In the genomic region with DNA sequence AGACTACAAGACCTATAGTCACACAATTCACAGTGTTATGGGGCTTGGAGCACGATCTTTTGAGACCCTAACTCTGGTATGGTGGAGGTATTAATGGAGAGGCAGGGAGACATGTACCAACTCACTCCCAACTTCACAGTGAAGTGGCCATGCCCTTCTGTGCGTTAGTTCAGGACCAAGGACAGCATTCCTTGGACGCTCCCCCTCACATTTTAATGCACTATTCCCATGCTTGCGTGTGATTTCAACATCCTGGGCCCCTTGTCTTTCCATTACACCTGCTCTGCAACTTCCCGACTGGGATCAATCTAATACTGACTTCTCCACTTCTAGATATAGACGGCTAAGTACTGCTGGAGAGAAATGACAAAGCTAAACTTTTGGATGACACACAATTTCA, we compare ENCODE assay signal across 1 cellular context.
A peak's percentile ranks its signal among the peaks of the same experiment; 100 is the strongest.
TF ChIP-seq lines count a peak whose summit lies in the region.

No MANE protein-coding gene starts in this region.

TF ChIP-seq in HEK293, 187 proteins besides CTCF, POLR2A, EP300 and RAD21 (continued from another document and continues in another):
- 0 out of 2 replicates have a peak, but pooled peaks have one; percentile 33 for TF ChIP-seq ZNF561 (tag by site-specific recombination; IDR thresholded peaks at IDR 0.05; ENCODE audit: borderline replicate concordance)
- no peak for TF ChIP-seq ZNF16 (tag by site-specific recombination; IDR thresholded peaks at IDR 0.05; ENCODE audit: low read depth)
- TF ChIP-seq PRDM1 (tag by site-specific recombination; IDR thresholded peaks at IDR 0.05) = no peak
- no peak for TF ChIP-seq TRIM28 (IDR thresholded peaks at IDR 0.05; ENCODE audit: borderline replicate concordance, low read length)
- TF ChIP-seq ZNF830 (tag by site-specific recombination; IDR thresholded peaks at IDR 0.05; ENCODE audit: low read depth) = no peak
- peak; percentile 99 for TF ChIP-seq REST (tag by site-specific recombination; IDR thresholded peaks at IDR 0.05)
- no peak for TF ChIP-seq ZNF449 (tag by site-specific recombination; IDR thresholded peaks at IDR 0.05)
- TF ChIP-seq ZNF311 (tag by site-specific recombination; IDR thresholded peaks at IDR 0.05; ENCODE audit: borderline replicate concordance) = no peak
- TF ChIP-seq ZNF843 (tag by site-specific recombination; IDR thresholded peaks at IDR 0.05) = no peak
- no peak for TF ChIP-seq ZNF555 (tag by site-specific recombination; conservative IDR thresholded peaks at IDR 0.05)
- no peak for TF ChIP-seq ZNF423 (tag by site-specific recombination; IDR thresholded peaks at IDR 0.05)
- TF ChIP-seq MZF1 (tag by site-specific recombination; IDR thresholded peaks at IDR 0.05; ENCODE audit: borderline replicate concordance) = 0 out of 2 replicates have a peak, but pooled peaks have one; percentile 38
- no peak for TF ChIP-seq ZNF19 (tag by site-specific recombination; IDR thresholded peaks at IDR 0.05; ENCODE audit: low read depth)
- TF ChIP-seq ZNF530 (tag by site-specific recombination; IDR thresholded peaks at IDR 0.05; ENCODE audit: low read depth) = no peak
- TF ChIP-seq, protein P1, sequence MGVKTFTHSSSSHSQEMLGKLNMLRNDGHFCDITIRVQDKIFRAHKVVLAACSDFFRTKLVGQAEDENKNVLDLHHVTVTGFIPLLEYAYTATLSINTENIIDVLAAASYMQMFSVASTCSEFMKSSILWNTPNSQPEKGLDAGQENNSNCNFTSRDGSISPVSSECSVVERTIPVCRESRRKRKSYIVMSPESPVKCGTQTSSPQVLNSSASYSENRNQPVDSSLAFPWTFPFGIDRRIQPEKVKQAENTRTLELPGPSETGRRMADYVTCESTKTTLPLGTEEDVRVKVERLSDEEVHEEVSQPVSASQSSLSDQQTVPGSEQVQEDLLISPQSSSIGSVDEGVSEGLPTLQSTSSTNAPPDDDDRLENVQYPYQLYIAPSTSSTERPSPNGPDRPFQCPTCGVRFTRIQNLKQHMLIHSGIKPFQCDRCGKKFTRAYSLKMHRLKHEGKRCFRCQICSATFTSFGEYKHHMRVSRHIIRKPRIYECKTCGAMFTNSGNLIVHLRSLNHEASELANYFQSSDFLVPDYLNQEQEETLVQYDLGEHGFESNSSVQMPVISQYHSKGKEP (tag by site-specific recombination; IDR thresholded peaks at IDR 0.05) = 0 out of 2 replicates have a peak, but pooled peaks have one; percentile 11
- TF ChIP-seq PATZ1 (tag by site-specific recombination; IDR thresholded peaks at IDR 0.05) = no peak
- TF ChIP-seq ZNF175 (tag by site-specific recombination; IDR thresholded peaks at IDR 0.05) = no peak
- no peak for TF ChIP-seq ZNF747 (tag by site-specific recombination; IDR thresholded peaks at IDR 0.05)
- TF ChIP-seq, protein P2, sequence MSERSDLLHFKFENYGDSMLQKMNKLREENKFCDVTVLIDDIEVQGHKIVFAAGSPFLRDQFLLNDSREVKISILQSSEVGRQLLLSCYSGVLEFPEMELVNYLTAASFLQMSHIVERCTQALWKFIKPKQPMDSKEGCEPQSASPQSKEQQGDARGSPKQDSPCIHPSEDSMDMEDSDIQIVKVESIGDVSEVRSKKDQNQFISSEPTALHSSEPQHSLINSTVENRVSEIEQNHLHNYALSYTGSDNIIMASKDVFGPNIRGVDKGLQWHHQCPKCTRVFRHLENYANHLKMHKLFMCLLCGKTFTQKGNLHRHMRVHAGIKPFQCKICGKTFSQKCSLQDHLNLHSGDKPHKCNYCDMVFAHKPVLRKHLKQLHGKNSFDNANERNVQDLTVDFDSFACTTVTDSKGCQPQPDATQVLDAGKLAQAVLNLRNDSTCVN (tag by site-specific recombination; optimal IDR thresholded peaks at IDR 0.05) = no peak
- TF ChIP-seq, protein P3, sequence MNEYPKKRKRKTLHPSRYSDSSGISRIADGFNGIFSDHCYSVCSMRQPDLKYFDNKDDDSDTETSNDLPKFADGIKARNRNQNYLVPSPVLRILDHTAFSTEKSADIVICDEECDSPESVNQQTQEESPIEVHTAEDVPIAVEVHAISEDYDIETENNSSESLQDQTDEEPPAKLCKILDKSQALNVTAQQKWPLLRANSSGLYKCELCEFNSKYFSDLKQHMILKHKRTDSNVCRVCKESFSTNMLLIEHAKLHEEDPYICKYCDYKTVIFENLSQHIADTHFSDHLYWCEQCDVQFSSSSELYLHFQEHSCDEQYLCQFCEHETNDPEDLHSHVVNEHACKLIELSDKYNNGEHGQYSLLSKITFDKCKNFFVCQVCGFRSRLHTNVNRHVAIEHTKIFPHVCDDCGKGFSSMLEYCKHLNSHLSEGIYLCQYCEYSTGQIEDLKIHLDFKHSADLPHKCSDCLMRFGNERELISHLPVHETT (tag by site-specific recombination; IDR thresholded peaks at IDR 0.05) = no peak
- TF ChIP-seq KLF9 (tag by site-specific recombination; IDR thresholded peaks at IDR 0.05; ENCODE audit: low read depth) = 0 out of 2 replicates have a peak, but pooled peaks have one; percentile 19
- no peak for TF ChIP-seq PBX3 (CRISPR knock-in tag; IDR thresholded peaks at IDR 0.05)
- no peak for TF ChIP-seq ZNF169 (tag by site-specific recombination; IDR thresholded peaks at IDR 0.05)
- TF ChIP-seq SALL2 (tag by site-specific recombination; IDR thresholded peaks at IDR 0.05; ENCODE audit: borderline replicate concordance) = no peak
- no peak for TF ChIP-seq ZNF677 (tag by site-specific recombination; IDR thresholded peaks at IDR 0.05)
- TF ChIP-seq ZNF266 (tag by site-specific recombination; IDR thresholded peaks at IDR 0.05; ENCODE audit: low read depth) = no peak
- no peak for TF ChIP-seq ZBTB48 (tag by site-specific recombination; IDR thresholded peaks at IDR 0.05)
- no peak for TF ChIP-seq GLI4 (tag by site-specific recombination; IDR thresholded peaks at IDR 0.05)
- TF ChIP-seq, protein P4, sequence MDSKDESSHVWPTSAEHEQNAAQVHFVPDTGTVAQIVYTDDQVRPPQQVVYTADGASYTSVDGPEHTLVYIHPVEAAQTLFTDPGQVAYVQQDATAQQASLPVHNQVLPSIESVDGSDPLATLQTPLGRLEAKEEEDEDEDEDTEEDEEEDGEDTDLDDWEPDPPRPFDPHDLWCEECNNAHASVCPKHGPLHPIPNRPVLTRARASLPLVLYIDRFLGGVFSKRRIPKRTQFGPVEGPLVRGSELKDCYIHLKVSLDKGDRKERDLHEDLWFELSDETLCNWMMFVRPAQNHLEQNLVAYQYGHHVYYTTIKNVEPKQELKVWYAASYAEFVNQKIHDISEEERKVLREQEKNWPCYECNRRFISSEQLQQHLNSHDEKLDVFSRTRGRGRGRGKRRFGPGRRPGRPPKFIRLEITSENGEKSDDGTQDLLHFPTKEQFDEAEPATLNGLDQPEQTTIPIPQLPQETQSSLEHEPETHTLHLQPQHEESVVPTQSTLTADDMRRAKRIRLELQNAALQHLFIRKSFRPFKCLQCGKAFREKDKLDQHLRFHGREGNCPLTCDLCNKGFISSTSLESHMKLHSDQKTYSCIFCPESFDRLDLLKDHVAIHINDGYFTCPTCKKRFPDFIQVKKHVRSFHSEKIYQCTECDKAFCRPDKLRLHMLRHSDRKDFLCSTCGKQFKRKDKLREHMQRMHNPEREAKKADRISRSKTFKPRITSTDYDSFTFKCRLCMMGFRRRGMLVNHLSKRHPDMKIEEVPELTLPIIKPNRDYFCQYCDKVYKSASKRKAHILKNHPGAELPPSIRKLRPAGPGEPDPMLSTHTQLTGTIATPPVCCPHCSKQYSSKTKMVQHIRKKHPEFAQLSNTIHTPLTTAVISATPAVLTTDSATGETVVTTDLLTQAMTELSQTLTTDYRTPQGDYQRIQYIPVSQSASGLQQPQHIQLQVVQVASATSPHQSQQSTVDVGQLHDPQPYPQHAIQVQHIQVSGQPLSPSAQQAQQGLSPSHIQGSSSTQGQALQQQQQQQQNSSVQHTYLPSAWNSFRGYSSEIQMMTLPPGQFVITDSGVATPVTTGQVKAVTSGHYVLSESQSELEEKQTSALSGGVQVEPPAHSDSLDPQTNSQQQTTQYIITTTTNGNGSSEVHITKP (tag by site-specific recombination; IDR thresholded peaks at IDR 0.05) = peak; percentile 85
- no peak for TF ChIP-seq ZFP3 (tag by site-specific recombination; IDR thresholded peaks at IDR 0.05; ENCODE audit: low read depth)
- no peak for TF ChIP-seq ZNF426 (tag by site-specific recombination; IDR thresholded peaks at IDR 0.05)
- TF ChIP-seq, protein P5, sequence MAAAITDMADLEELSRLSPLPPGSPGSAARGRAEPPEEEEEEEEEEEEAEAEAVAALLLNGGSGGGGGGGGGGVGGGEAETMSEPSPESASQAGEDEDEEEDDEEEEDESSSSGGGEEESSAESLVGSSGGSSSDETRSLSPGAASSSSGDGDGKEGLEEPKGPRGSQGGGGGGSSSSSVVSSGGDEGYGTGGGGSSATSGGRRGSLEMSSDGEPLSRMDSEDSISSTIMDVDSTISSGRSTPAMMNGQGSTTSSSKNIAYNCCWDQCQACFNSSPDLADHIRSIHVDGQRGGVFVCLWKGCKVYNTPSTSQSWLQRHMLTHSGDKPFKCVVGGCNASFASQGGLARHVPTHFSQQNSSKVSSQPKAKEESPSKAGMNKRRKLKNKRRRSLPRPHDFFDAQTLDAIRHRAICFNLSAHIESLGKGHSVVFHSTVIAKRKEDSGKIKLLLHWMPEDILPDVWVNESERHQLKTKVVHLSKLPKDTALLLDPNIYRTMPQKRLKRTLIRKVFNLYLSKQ (tag by site-specific recombination; IDR thresholded peaks at IDR 0.05; ENCODE audit: borderline replicate concordance) = no peak
